20 cellular contexts compared by ENCODE assay signal in the genomic region with DNA sequence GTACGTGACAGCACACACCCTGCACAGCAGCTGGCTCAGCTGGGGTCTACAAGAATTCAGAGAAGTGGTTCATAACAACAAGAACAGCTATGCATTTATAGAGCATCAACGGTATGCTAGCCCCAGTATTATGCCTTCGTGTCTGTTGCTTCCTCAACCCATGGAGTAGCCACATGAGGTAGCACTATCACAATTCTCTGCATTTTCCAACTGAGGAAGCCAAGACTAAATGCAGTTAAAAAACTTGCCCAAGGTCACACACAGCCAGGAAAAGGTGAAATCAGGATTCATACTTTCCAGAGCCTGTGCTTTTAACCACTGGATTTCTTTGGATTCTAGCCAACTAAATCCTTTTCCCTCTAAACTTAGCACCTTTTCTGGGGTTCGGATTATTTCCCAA.
A peak's percentile ranks its signal among the peaks of the same experiment; 100 is the strongest.
DNase-seq lines count a peak whose midpoint lies in the region; ATAC-seq and TF ChIP-seq lines count a peak whose summit lies in the region.
"Had no signal": no experiment of that assay in that cellular context is flagged by ENCODE, and none has a peak within 500 bp of the region (broad histone marks: within the 10 kb centered on the region; RNA-seq: fewer than 3 reads in every experiment).

No MANE protein-coding gene starts in this region.

- no peaks in the 10 kb centered on the region for H3K4me1 ChIP-seq in right atrium auricular region
- H3K4me1 ChIP-seq: BE2C had no signal

- H3K4me1 Mint-ChIP-seq in progenitor cell of endocrine pancreas (ENCODE audit: low read depth): peaks cover 9% of the 10 kb centered on the region
- no peaks in the 10 kb centered on the region for H3K4me1 Mint-ChIP-seq in natural killer cell
- H3K4me1 Mint-ChIP-seq: CD4-positive, CD25-positive, alpha-beta regulatory T cell; CD8-positive, alpha-beta memory T cell; GM23338 had no signal

- no peaks in the 10 kb centered on the region for H3K36me3 ChIP-seq in right atrium auricular region
- H3K36me3 ChIP-seq: BE2C had no signal

- no peaks in the 10 kb centered on the region for H3K36me3 Mint-ChIP-seq in progenitor cell of endocrine pancreas (ENCODE audit: insufficient read depth)
- H3K36me3 Mint-ChIP-seq in natural killer cell: no peaks in the 10 kb centered on the region
- H3K36me3 Mint-ChIP-seq: CD4-positive, CD25-positive, alpha-beta regulatory T cell; CD8-positive, alpha-beta memory T cell had no signal

- H3K9me3 ChIP-seq in right atrium auricular region: no peaks in the 10 kb centered on the region
- H3K9me3 ChIP-seq: BE2C had no signal

- H3K27ac ChIP-seq in right atrium auricular region: no peak overlapping the region
- H3K27ac ChIP-seq: HL-60 had no signal

- H3K27me3 Mint-ChIP-seq in progenitor cell of endocrine pancreas: peaks cover 7% of the 10 kb centered on the region
- peaks cover 0 to 8% of the 10 kb centered on the region in 2 donors for H3K27me3 Mint-ChIP-seq in natural killer cell (ENCODE audit: low read depth in 2 of 2)

- peak overlapping the region; percentile 43 for H3K27ac Mint-ChIP-seq in progenitor cell of endocrine pancreas
- no peak overlapping the region for H3K27ac Mint-ChIP-seq in natural killer cell
- H3K27ac Mint-ChIP-seq: CD4-positive, CD25-positive, alpha-beta regulatory T cell; CD8-positive, alpha-beta memory T cell; GM23338 had no signal

- H3K4me3 Mint-ChIP-seq in progenitor cell of endocrine pancreas (ENCODE audit: low read depth) (no peak overlapping the region), natural killer cell (no peak overlapping the region)
- H3K4me3 Mint-ChIP-seq: CD4-positive, CD25-positive, alpha-beta regulatory T cell; CD8-positive, alpha-beta memory T cell; GM23338; HFFc6 had no signal

- TF ChIP-seq CTCF in right atrium auricular region (IDR thresholded peaks at IDR 0.05) (no peak), progenitor cell of endocrine pancreas (IDR thresholded peaks at IDR 0.05; ENCODE audit: unreplicated experiment) (no peak), natural killer cell (IDR thresholded peaks at IDR 0.05) (no peak)

- POLR2A ChIA-PET in HEK293T (lab: Yijun Ruan, JAX): no interaction called here

- H3K4me3 ChIP-seq in right atrium auricular region: no peak overlapping the region
- H3K4me3 ChIP-seq: GM23338 had no signal

- H3K9me3 Mint-ChIP-seq in progenitor cell of endocrine pancreas (ENCODE audit: low read depth) (no peaks in the 10 kb centered on the region), natural killer cell (no peaks in the 10 kb centered on the region)
- H3K9me3 Mint-ChIP-seq: CD8-positive, alpha-beta memory T cell; HFFc6 had no signal

- peak; percentile 10 for ATAC-seq in Right ventricle myocardium superior (ENCODE audit: poor library complexity)
- peak; percentile 24 for ATAC-seq in left ventricle myocardium superior
- ATAC-seq in natural killer cell: no peak
- ATAC-seq: GM23338 had no signal

- no peak for DNase-seq in Right ventricle myocardium superior
- DNase-seq in right atrium auricular region (ENCODE audit: low spot score): no peak
- DNase-seq in left ventricle myocardium superior: no peak
- DNase-seq in progenitor cell of endocrine pancreas (ENCODE audit: low spot score, unreplicated experiment): no peak
- no peak for DNase-seq in HEK293T (ENCODE audit: extremely low spot score)
- DNase-seq in NCI-H1417 treated with DMSO at 0.1 percent for 48 hours (lab: John Stamatoyannopoulos, UW): no peak
- DNase-seq in natural killer cell: no peak
- DNase-seq: ACHN; BE2C; C1 segment of cervical spinal cord; CD4-positive, CD25-positive, alpha-beta regulatory T cell; CD8-positive, alpha-beta memory T cell; COR-L47; DMS153; DMS79; GDM1; HCEC 1CT; HFFc6 had no signal

- CTCF ChIA-PET in HEK293T (lab: Yijun Ruan, JAX): no interaction called here

- intact Hi-C loops in Right ventricle myocardium superior (cut with DNase I): no loop called here
- intact Hi-C loops in left ventricle myocardium superior (cut with micrococcal nuclease): no loop called here
- intact Hi-C loops in natural killer cell (cut with micrococcal nuclease): no loop called here

- no peaks in the 10 kb centered on the region for H3K27me3 ChIP-seq in right atrium auricular region
- H3K27me3 ChIP-seq: BE2C had no signal

TF ChIP-seq in HEK293T, 16 proteins besides CTCF, POLR2A, EP300 and RAD21:
- TF ChIP-seq CTBP1 (IDR thresholded peaks at IDR 0.05; ENCODE audit: borderline replicate concordance): no peak
- no peak for TF ChIP-seq HDGF (IDR thresholded peaks at IDR 0.05; ENCODE audit: borderline replicate concordance)
- TF ChIP-seq L3MBTL2 (conservative IDR thresholded peaks at IDR 0.05): no peak
- TF ChIP-seq LEF1 (IDR thresholded peaks at IDR 0.05; ENCODE audit: borderline replicate concordance): no peak
- no peak for TF ChIP-seq BHLHE40 (IDR thresholded peaks at IDR 0.05; ENCODE audit: borderline replicate concordance)
- no peak for TF ChIP-seq ARNT (IDR thresholded peaks at IDR 0.05)
- TF ChIP-seq FOXM1 (IDR thresholded peaks at IDR 0.05; ENCODE audit: borderline replicate concordance): no peak

Comparison
In these comparisons a context has a peak if more than half of its experiments do, and no peak if none do; other contexts are left out.
1. ATAC-seq: peak in Right ventricle myocardium superior (single experiment) and left ventricle myocardium superior (single experiment); none in natural killer cell (0 of 3).